ENCODE assay signal across 2 cellular contexts in genomic region chr7:127690806-127691205, GRCh38.
TF ChIP-seq lines count a peak whose summit lies in the region.

No MANE protein-coding gene starts in this region.

TF ChIP-seq in HEK293, 187 proteins besides CTCF, POLR2A, EP300 and RAD21 (continued from another document):
- TF ChIP-seq ZNF18 (tag by site-specific recombination; IDR thresholded peaks at IDR 0.05), result no peak

TF ChIP-seq in GM23338, 12 proteins besides CTCF, POLR2A, EP300 and RAD21 (continued from another document):
- TF ChIP-seq CREB1 (CRISPR knock-in tag; IDR thresholded peaks at IDR 0.05; ENCODE audit: low read depth) (no peak), REST (IDR thresholded peaks at IDR 0.05; ENCODE audit: unreplicated experiment) (no peak)
